8 cellular contexts compared by ENCODE assay signal in genomic region chr11:128290106-128290840, GRCh38.
A peak's percentile ranks its signal among the peaks of the same experiment; 100 is the strongest.
DNase-seq lines count a peak whose midpoint lies in the region; ATAC-seq and TF ChIP-seq lines count a peak whose summit lies in the region.

No MANE protein-coding gene starts in this region.

- no peaks in the 10 kb centered on the region for H3K27me3 ChIP-seq in gastroesophageal sphincter
- H3K27me3 ChIP-seq in upper lobe of right lung: no peaks in the 10 kb centered on the region

- DNase-seq in ELR (ENCODE audit: low read depth): peak; percentile 79
- peak; percentile 89 for DNase-seq in Jurkat, Clone E6-1 (ENCODE audit: low read depth, low spot score)
- peak; percentile 87 for DNase-seq in activated effector memory CD4-positive, alpha-beta T cell treated with anti-CD3 and anti-CD28 coated beads, Interleukin-2, amount 50 U/mL, for 16 hours
- peak; percentile 71 for DNase-seq in pons (ENCODE audit: low spot score)
- DNase-seq in upper lobe of right lung: peak; percentile 67

- TF ChIP-seq POLR2A in Raji (IDR thresholded peaks at IDR 0.05; ENCODE audit: insufficient read depth, low read depth, low read length): peak; percentile 76
- no peak for TF ChIP-seq POLR2A in gastroesophageal sphincter (IDR thresholded peaks at IDR 0.05)

- peaks cover 0 to 34% (median 17%) of the 10 kb centered on the region in 3 donors for H3K4me1 ChIP-seq in gastroesophageal sphincter
- peaks cover 22% of the 10 kb centered on the region for H3K4me1 ChIP-seq in upper lobe of right lung

- TF ChIP-seq CTCF in gastroesophageal sphincter (IDR thresholded peaks at IDR 0.05) (peak; percentile 82 to 95 (median 90)), upper lobe of right lung (IDR thresholded peaks at IDR 0.05) (peak; percentile 87)

- peak overlapping the region in 3 of 4 donors; percentile 59 to 65 (median 62) for H3K27ac ChIP-seq in gastroesophageal sphincter
- peak overlapping the region; percentile 79 for H3K27ac ChIP-seq in upper lobe of right lung

- H3K36me3 ChIP-seq in gastroesophageal sphincter (no peaks in the 10 kb centered on the region), upper lobe of right lung (no peaks in the 10 kb centered on the region)

- ATAC-seq in GM21619 (IDR thresholded peaks at IDR 0.05; ENCODE audit: unreplicated experiment) (peak; percentile 79), gastroesophageal sphincter (peak; percentile 75), upper lobe of right lung (peak; percentile 93)

- WGBS in gastroesophageal sphincter (ENCODE audit: low coverage in 1 of 2), 2 donors: 0 to 13% methylated on average over 3 to 14 of the region's 16 CpGs

- TF ChIP-seq EP300 in gastroesophageal sphincter (IDR thresholded peaks at IDR 0.05): no peak

- intact Hi-C loops in upper lobe of right lung (cut with DNase I): loop anchor here (10.0 kb wide), 2 partner anchors 195 to 335 kb away; no protein-coding TSS in a partner anchor

- no peak overlapping the region; the same call in 1 of the 2 replicates for H3K4me3 ChIP-seq in Jurkat, Clone E6-1 (ENCODE audit: low read length)
- H3K4me3 ChIP-seq in gastroesophageal sphincter: peak overlapping the region in 1 of 2 donors; percentile 20
- H3K4me3 ChIP-seq in upper lobe of right lung: peak overlapping the region; percentile 29

- H3K9me3 ChIP-seq in gastroesophageal sphincter: no peaks in the 10 kb centered on the region
- no peaks in the 10 kb centered on the region for H3K9me3 ChIP-seq in upper lobe of right lung
